Comparison of ENCODE assay signal across 8 cellular contexts in genomic region chr11:78961186-78961782, GRCh38.
DNase-seq lines count a peak whose midpoint lies in the region; ATAC-seq and TF ChIP-seq lines count a peak whose summit lies in the region.

No MANE protein-coding gene starts in this region.

- H3K36me3 Mint-ChIP-seq in activated naive CD8-positive, alpha-beta T cell treated with anti-CD3 and anti-CD28 coated beads, Interleukin-2, amount 50 U/mL, for 24 hours (ENCODE audit: low read depth): no peaks in the 10 kb centered on the region
- H3K36me3 Mint-ChIP-seq in activated naive CD8-positive, alpha-beta T cell treated with anti-CD3 and anti-CD28 coated beads for 36 hours: no peaks in the 10 kb centered on the region

- ATAC-seq in activated naive CD8-positive, alpha-beta T cell treated with anti-CD3 and anti-CD28 coated beads, Interleukin-2, amount 50 U/mL, for 24 hours: peak; percentile 28
- no peak for ATAC-seq in GM18517 (IDR thresholded peaks at IDR 0.05; ENCODE audit: unreplicated experiment)

- no peak for TF ChIP-seq EP300 in sigmoid colon (IDR thresholded peaks at IDR 0.05)

- peak; percentile 63 for TF ChIP-seq CTCF in cardiac muscle cell (IDR thresholded peaks at IDR 0.05; ENCODE audit: low read depth, low read length)
- TF ChIP-seq CTCF in sigmoid colon (IDR thresholded peaks at IDR 0.05): peak in 3 of 4 experiments; percentile 33 to 43 (median 40)

- H3K4me1 ChIP-seq in cardiac muscle cell (ENCODE audit: low read depth) (peaks cover 14% of the 10 kb centered on the region), sigmoid colon (peaks cover 0 to 13% (median 10%) of the 10 kb centered on the region in 4 donors)

- H3K27me3 ChIP-seq in cardiac muscle cell (no peaks in the 10 kb centered on the region), sigmoid colon (peaks cover 0 to 14% (median 0%) of the 10 kb centered on the region in 3 donors)

- no peak for DNase-seq in activated naive CD8-positive, alpha-beta T cell treated with anti-CD3 and anti-CD28 coated beads, Interleukin-2, amount 50 U/mL, for 24 hours
- no peak for DNase-seq in activated naive CD8-positive, alpha-beta T cell treated with anti-CD3 and anti-CD28 coated beads for 36 hours
- DNase-seq in RPMI8226 (peak; percentile 86), cardiac muscle cell (ENCODE audit: low read depth in 1 of 2, low spot score in 1 of 2) (peak in 1 of 2 donors; percentile 49), sigmoid colon (no peak), activated T-cell treated with anti-CD3 and anti-CD28 coated beads for 4 hours (no peak)
- no peak for DNase-seq in activated naive CD4-positive, alpha-beta T cell treated with Interleukin-2 at 50 U/mL for 16 hours

- no peaks in the 10 kb centered on the region for H3K9me3 Mint-ChIP-seq in activated naive CD8-positive, alpha-beta T cell treated with anti-CD3 and anti-CD28 coated beads, Interleukin-2, amount 50 U/mL, for 24 hours
- no peaks in the 10 kb centered on the region for H3K9me3 Mint-ChIP-seq in activated naive CD8-positive, alpha-beta T cell treated with anti-CD3 and anti-CD28 coated beads for 36 hours

- H3K4me1 Mint-ChIP-seq in activated naive CD8-positive, alpha-beta T cell treated with anti-CD3 and anti-CD28 coated beads, Interleukin-2, amount 50 U/mL, for 24 hours: no peaks in the 10 kb centered on the region
- peaks cover 4% of the 10 kb centered on the region for H3K4me1 Mint-ChIP-seq in activated naive CD8-positive, alpha-beta T cell treated with anti-CD3 and anti-CD28 coated beads for 36 hours

- H3K27ac ChIP-seq in cardiac muscle cell (no peak overlapping the region), sigmoid colon (no peak overlapping the region)

- no peak for TF ChIP-seq POLR2A in sigmoid colon (IDR thresholded peaks at IDR 0.05)

- no peak overlapping the region for H3K27ac Mint-ChIP-seq in activated naive CD8-positive, alpha-beta T cell treated with anti-CD3 and anti-CD28 coated beads, Interleukin-2, amount 50 U/mL, for 24 hours
- H3K27ac Mint-ChIP-seq in activated naive CD8-positive, alpha-beta T cell treated with anti-CD3 and anti-CD28 coated beads for 36 hours: no peak overlapping the region

- H3K9me3 ChIP-seq in cardiac muscle cell (ENCODE audit: low read depth): no peaks in the 10 kb centered on the region
- no peaks in the 10 kb centered on the region for H3K9me3 ChIP-seq in sigmoid colon

- H3K27me3 Mint-ChIP-seq in activated naive CD8-positive, alpha-beta T cell treated with anti-CD3 and anti-CD28 coated beads, Interleukin-2, amount 50 U/mL, for 24 hours: peaks cover 35% of the 10 kb centered on the region
- peaks cover 60% of the 10 kb centered on the region for H3K27me3 Mint-ChIP-seq in activated naive CD8-positive, alpha-beta T cell treated with anti-CD3 and anti-CD28 coated beads for 36 hours

- intact Hi-C loops in sigmoid colon (cut with DNase I): loop anchor here (5.0 kb wide), 1 partner anchor 314 kb away; no protein-coding TSS in a partner anchor

- H3K4me3 ChIP-seq in cardiac muscle cell: peak overlapping the region; percentile 43
- H3K4me3 ChIP-seq in sigmoid colon: no peak overlapping the region

- no peak overlapping the region for H3K4me3 Mint-ChIP-seq in activated naive CD8-positive, alpha-beta T cell treated with anti-CD3 and anti-CD28 coated beads, Interleukin-2, amount 50 U/mL, for 24 hours
- no peak overlapping the region for H3K4me3 Mint-ChIP-seq in activated naive CD8-positive, alpha-beta T cell treated with anti-CD3 and anti-CD28 coated beads for 36 hours

- H3K36me3 ChIP-seq in cardiac muscle cell (no peaks in the 10 kb centered on the region), sigmoid colon (no peaks in the 10 kb centered on the region)

- WGBS in sigmoid colon, 2 donors: 33 to 47% methylated on average over 3 of the region's 3 CpGs
